8 cellular contexts compared by ENCODE assay signal in genomic region chr14:22928237-22929103, GRCh38. TPM values are rescaled to one million over a fixed set of nuclear protein-coding genes. Genes with fewer than 3 reads are reported as not detected.
DNase-seq lines count a peak whose midpoint lies in the region; ATAC-seq, FAIRE-seq and TF ChIP-seq lines count a peak whose summit lies in the region.

No MANE protein-coding gene starts in this region.

- H3K4ac ChIP-seq in mesendoderm (ENCODE audit: low read depth, low read length) = no peak overlapping the region

- H2BK5ac ChIP-seq in mesendoderm (ENCODE audit: low read length) = no peak overlapping the region

- H3K36me3 ChIP-seq in bronchial epithelial cell (ENCODE audit: control insufficient read depth, insufficient read depth, low read length) (peaks cover 17% of the 10 kb centered on the region), mesendoderm (ENCODE audit: control insufficient read depth, insufficient read depth, low read length) (peaks cover 11% of the 10 kb centered on the region)

- no peak overlapping the region for H4K8ac ChIP-seq in mesendoderm (ENCODE audit: low read depth, low read length)

- H3K18ac ChIP-seq in mesendoderm (ENCODE audit: low read length) = no peak overlapping the region

- H3K79me1 ChIP-seq in mesendoderm (ENCODE audit: low read length) = peaks cover 8% of the 10 kb centered on the region

- no peaks in the 10 kb centered on the region; the same call in 1 of the 2 replicates for H3K9me3 ChIP-seq in AG04450 (ENCODE audit: control insufficient read depth, insufficient read depth, low read length)

- no peak overlapping the region for H2BK15ac ChIP-seq in mesendoderm (replicated peaks; ENCODE audit: low read depth)

- no peak overlapping the region for H2BK120ac ChIP-seq in mesendoderm (ENCODE audit: low read depth, low read length)

- peak overlapping the region; percentile 99 for H3K56ac ChIP-seq in mesendoderm (ENCODE audit: low read length)

- H3K9ac ChIP-seq in mesendoderm (ENCODE audit: low read length) = peak overlapping the region; percentile 91

- ATAC-seq in HG02970 (IDR thresholded peaks at IDR 0.05; ENCODE audit: low FRiP score, unreplicated experiment) = no peak
- ATAC-seq in HG03439 (IDR thresholded peaks at IDR 0.05; ENCODE audit: unreplicated experiment) = no peak

- DNase-seq in AG04450 (ENCODE audit: low read depth, low spot score) (no peak), HL-60 (ENCODE audit: low read depth in 1 of 2, low spot score in 1 of 2) (no peak), bronchial epithelial cell (ENCODE audit: low read depth) (no peak), mesendoderm (no peak), T-helper 9 cell (no peak), NCI-H1694 (lab: John Stamatoyannopoulos, UW) (no peak)

- H3K27me3 ChIP-seq in AG04450 (ENCODE audit: control insufficient read depth, insufficient read depth, low read length) (no peaks in the 10 kb centered on the region), HL-60 (ENCODE audit: insufficient read depth, poor library complexity, severe bottlenecking) (no peaks in the 10 kb centered on the region), bronchial epithelial cell (ENCODE audit: control insufficient read depth, insufficient read depth, low read length) (no peaks in the 10 kb centered on the region), mesendoderm (ENCODE audit: insufficient read depth, low read length, poor library complexity) (no peaks in the 10 kb centered on the region)

- POLR2A ChIA-PET in AG04450 (lab: Yijun Ruan, JAX) = interaction anchor here (0.6 to 2.0 kb wide), 9 partner anchors 10 to 129 kb away, joined by 3 to 12 read pairs (median 4); partner anchors contain the start of genes AJUBA, CDH24 and RBM23

- CTCF ChIA-PET in AG04450 (lab: Charles Lee) = interaction anchor here (1.0 to 3.1 kb wide), 14 partner anchors 10 to 372 kb away, joined by 3 to 36 read pairs (median 8); partner anchors contain the start of genes AJUBA, CDH24, DAD1 and RBM23

- no peak overlapping the region for H3K23ac ChIP-seq in mesendoderm (ENCODE audit: low read length)

- H3K4me1 ChIP-seq in mesendoderm (ENCODE audit: control insufficient read depth, low read depth, low read length) = peaks cover 2% of the 10 kb centered on the region

- H4K5ac ChIP-seq in mesendoderm (ENCODE audit: low read length) = peak overlapping the region; percentile 6

- peak overlapping the region; percentile 60 for H3K4me2 ChIP-seq in mesendoderm (ENCODE audit: low read length)

- peaks cover 16% of the 10 kb centered on the region for H3K79me2 ChIP-seq in mesendoderm (ENCODE audit: control insufficient read depth, insufficient read depth, low read length)

- H2AK5ac ChIP-seq in mesendoderm (ENCODE audit: low read length) = no peak overlapping the region

- FAIRE-seq in bronchial epithelial cell (lab: Jason Lieb, UNC) = no peak

- H3K27ac ChIP-seq in AG04450 (ENCODE audit: low read depth, low read length) (peak overlapping the region; percentile 68), HL-60 (replicated peaks) (peak overlapping the region; percentile 83), mesendoderm (ENCODE audit: low read depth, low read length) (no peak overlapping the region)

- peak overlapping the region; percentile 100 for H3K4me3 ChIP-seq in AG04450 (ENCODE audit: low read depth, low read length)
- H3K4me3 ChIP-seq in HL-60 (replicated peaks; ENCODE audit: insufficient read depth, low read length) = peak overlapping the region; percentile 91
- H3K4me3 ChIP-seq in bronchial epithelial cell (ENCODE audit: low read depth, low read length) = peak overlapping the region; percentile 95
- H3K4me3 ChIP-seq in mesendoderm (ENCODE audit: low read length) = peak overlapping the region; percentile 91

- TF ChIP-seq CTCF in AG04450 (IDR thresholded peaks at IDR 0.05; ENCODE audit: low read depth, low read length) (no peak), HL-60 (IDR thresholded peaks at IDR 0.05; ENCODE audit: insufficient read depth, low read length) (no peak), bronchial epithelial cell (IDR thresholded peaks at IDR 0.05; ENCODE audit: insufficient read depth, low read length, severe bottlenecking) (no peak)

- WGBS in mesendoderm (ENCODE audit: extremely low coverage, insufficient coverage, low lambda C conversion rate) = no CpG with 5 or more reads among the region's 12 CpGs

RNA-seq across cellular contexts. Expression of gene PRMT5, which starts 0.7 kb away (rescaled TPM):
- 125 and 133 TPM in 2 replicates for polyA plus RNA-seq in AG04450 (2011; rRNA removed)
- polyA minus RNA-seq in AG04450 (2011; rRNA and poly(A)+ RNA removed) = 144 and 157 TPM in 2 replicates
- 79.2 and 91.1 TPM in 2 replicates for total RNA-seq in bronchial epithelial cell
- 154 TPM for polyA plus RNA-seq in mesendoderm (2013, experiment 1 of 2)
- polyA plus RNA-seq in mesendoderm (2013, experiment 2 of 2) = 151 TPM

RNA-seq across cellular contexts. Expression of gene RBM23, which starts 9.5 kb away (rescaled TPM):
- polyA plus RNA-seq in AG04450 (2011; rRNA removed) = 46.2 and 47.2 TPM in 2 replicates
- 73.1 and 79.5 TPM in 2 replicates for polyA minus RNA-seq in AG04450 (2011; rRNA and poly(A)+ RNA removed)
- 26.6 and 41.2 TPM in 2 replicates for total RNA-seq in bronchial epithelial cell
- polyA plus RNA-seq in mesendoderm (2013, experiment 1 of 2) = 47.3 TPM
- polyA plus RNA-seq in mesendoderm (2013, experiment 2 of 2) = 49.8 TPM

RNA-seq across cellular contexts. Expression of gene HAUS4, which starts 28.4 kb away (rescaled TPM):
- polyA plus RNA-seq in AG04450 (2011; rRNA removed) = 22.7 and 25.4 TPM in 2 replicates
- polyA minus RNA-seq in AG04450 (2011; rRNA and poly(A)+ RNA removed) = 11.1 and 18.0 TPM in 2 replicates
- total RNA-seq in bronchial epithelial cell = 58.8 and 113 TPM in 2 replicates
- 36.7 TPM for polyA plus RNA-seq in mesendoderm (2013, experiment 1 of 2)
- 35.9 TPM for polyA plus RNA-seq in mesendoderm (2013, experiment 2 of 2)

RNA-seq across cellular contexts. Expression of gene REM2, which starts 45.4 kb away (rescaled TPM):
- 0.06 and 0.19 TPM in 2 replicates for polyA plus RNA-seq in AG04450 (2011; rRNA removed)
- polyA minus RNA-seq in AG04450 (2011; rRNA and poly(A)+ RNA removed) = 0.23 TPM in 1 of 2 replicates, not detected in the other
- under 0.01 TPM in 1 of 2 replicates, not detected in the other for total RNA-seq in bronchial epithelial cell
- polyA plus RNA-seq in mesendoderm (2013, experiment 1 of 2) = 1.1 TPM
- polyA plus RNA-seq in mesendoderm (2013, experiment 2 of 2) = 1.2 TPM

RNA-seq across cellular contexts. Expression of gene AJUBA, which starts 53.9 kb away (rescaled TPM):
- 77.0 and 82.9 TPM in 2 replicates for polyA plus RNA-seq in AG04450 (2011; rRNA removed)
- 121 and 131 TPM in 2 replicates for polyA minus RNA-seq in AG04450 (2011; rRNA and poly(A)+ RNA removed)
- 174 and 223 TPM in 2 replicates for total RNA-seq in bronchial epithelial cell
- 15.9 TPM for polyA plus RNA-seq in mesendoderm (2013, experiment 1 of 2)
- 17.6 TPM for polyA plus RNA-seq in mesendoderm (2013, experiment 2 of 2)
